In genomic region chr13:25881136-25881926, GRCh38 we compare ENCODE assay signal across 17 cellular contexts.
DNase-seq lines count a peak whose midpoint lies in the region; ATAC-seq and TF ChIP-seq lines count a peak whose summit lies in the region.
"Had no signal": no experiment of that assay in that cellular context is flagged by ENCODE, and none has a peak within 500 bp of the region (broad histone marks: within the 10 kb centered on the region; RNA-seq: fewer than 3 reads in every experiment).

No MANE protein-coding gene starts in this region.

- H4K20me1 ChIP-seq in BLaER1 = no peaks in the 10 kb centered on the region
- H4K20me1 ChIP-seq in GM23338 (replicated peaks; ENCODE audit: insufficient read depth) = no peaks in the 10 kb centered on the region

- H2AFZ ChIP-seq in GM23338 = no peak overlapping the region

- no peaks in the 10 kb centered on the region; the same call in 1 of the 2 replicates for H3K9me3 ChIP-seq in BLaER1
- H3K9me3 ChIP-seq: tibial artery had no signal

- H3K27ac ChIP-seq in BLaER1 = 0 out of 2 replicates have a peak overlapping the region, but pooled peaks have one; percentile 18
- H3K27ac ChIP-seq in GM23338 (ENCODE audit: low read depth) = peak overlapping the region; percentile 39
- H3K27ac ChIP-seq: tibial artery had no signal

- DNase-seq in GM23338 (ENCODE audit: low spot score) = no peak
- peak; percentile 83 for DNase-seq in astrocyte of the cerebellum (ENCODE audit: low read depth)
- no peak for DNase-seq in mesothelial cell of epicardium (ENCODE audit: low spot score in 2 of 2, unreplicated experiment in 2 of 2)
- DNase-seq in GM03348 (ENCODE audit: low spot score) = no peak
- no peak for DNase-seq in NCI-H69 (lab: John Stamatoyannopoulos, UW)
- DNase-seq in activated CD4-positive, alpha-beta T cell treated with anti-CD3 and anti-CD28 coated beads, Interleukin-2, amount 10 ng/mL, durations not matched to agents 24 days and 14 days = no peak
- DNase-seq: activated CD4-positive, CD25-positive, alpha-beta regulatory T cell; activated effector memory CD4-positive, alpha-beta T cell treated with anti-CD3 and anti-CD28 coated beads, Interleukin-2, amount 50 U/mL, for 16 hours; effector memory CD4-positive, alpha-beta T cell; hypothalamus; NCI-H2171; T-helper 2 cell; tibial artery had no signal

- H3K9ac ChIP-seq in BLaER1 = no peak overlapping the region

- in situ Hi-C loops in astrocyte of the cerebellum (cut with HindIII; ENCODE audit: low sequenced_read_pairs) = loop anchor here (10.0 kb wide), 1 partner anchor 63 kb away; no protein-coding TSS in a partner anchor

- ATAC-seq in GM23338 = no peak; the same call in 1 of the 3 replicates
- no peak for ATAC-seq in GM19467 (IDR thresholded peaks at IDR 0.05; ENCODE audit: unreplicated experiment)
- ATAC-seq: HCT116; stimulated activated effector memory CD8-positive, alpha-beta T cell treated with anti-CD3 and anti-CD28 coated beads, Interleukin-12 subunit alpha, Interleukin-12 subunit beta, amount 100 ng/mL, for 72 hours had no signal

- peak overlapping the region; percentile 61 for H3K4me2 ChIP-seq in BLaER1
- H3K4me2 ChIP-seq in GM23338 = no peak overlapping the region; the same call in 1 of the 2 replicates

- H3K79me2 ChIP-seq in GM23338 (replicated peaks; ENCODE audit: insufficient read depth) = no peaks in the 10 kb centered on the region

- H3K27me3 ChIP-seq in BLaER1 = no peaks in the 10 kb centered on the region
- H3K27me3 ChIP-seq in GM23338 (ENCODE audit: insufficient read depth) = no peaks in the 10 kb centered on the region

- intact Hi-C loops in activated CD4-positive, alpha-beta T cell treated with anti-CD3 and anti-CD28 coated beads, Interleukin-2, amount 10 ng/mL, durations not matched to agents 24 days and 14 days (cut with micrococcal nuclease) = no loop called here

- H3K27me3 Mint-ChIP-seq in GM23338 (ENCODE audit: insufficient read depth, low read depth, poor library complexity) (peaks cover 6% of the 10 kb centered on the region), mesothelial cell of epicardium (ENCODE audit: low read depth) (no peaks in the 10 kb centered on the region)
- H3K27me3 Mint-ChIP-seq in activated CD4-positive, alpha-beta T cell treated with anti-CD3 and anti-CD28 coated beads, Interleukin-2, amount 10 ng/mL, durations not matched to agents 24 days and 14 days = no peaks in the 10 kb centered on the region

- no peak overlapping the region for H3K4me3 ChIP-seq in BLaER1
- no peak overlapping the region for H3K4me3 ChIP-seq in GM23338
- no peak overlapping the region for H3K4me3 ChIP-seq in astrocyte of the cerebellum (ENCODE audit: low read depth, low read length)
- H3K4me3 ChIP-seq: tibial artery had no signal

- peaks cover 39% of the 10 kb centered on the region for H3K4me1 Mint-ChIP-seq in GM23338
- peaks cover 30% of the 10 kb centered on the region for H3K4me1 Mint-ChIP-seq in mesothelial cell of epicardium
- peaks cover 40% of the 10 kb centered on the region for H3K4me1 Mint-ChIP-seq in activated CD4-positive, alpha-beta T cell treated with anti-CD3 and anti-CD28 coated beads, Interleukin-2, amount 10 ng/mL, durations not matched to agents 24 days and 14 days
- H3K4me1 Mint-ChIP-seq: stimulated activated effector memory CD8-positive, alpha-beta T cell treated with anti-CD3 and anti-CD28 coated beads, Interleukin-12 subunit alpha, Interleukin-12 subunit beta, amount 100 ng/mL, for 72 hours had no signal

- H3K4me3 Mint-ChIP-seq in GM23338 (no peak overlapping the region), mesothelial cell of epicardium (peak overlapping the region; percentile 24)
- no peak overlapping the region for H3K4me3 Mint-ChIP-seq in activated CD4-positive, alpha-beta T cell treated with anti-CD3 and anti-CD28 coated beads, Interleukin-2, amount 10 ng/mL, durations not matched to agents 24 days and 14 days
- H3K4me3 Mint-ChIP-seq: stimulated activated effector memory CD8-positive, alpha-beta T cell treated with anti-CD3 and anti-CD28 coated beads, Interleukin-12 subunit alpha, Interleukin-12 subunit beta, amount 100 ng/mL, for 72 hours had no signal

- H3K27ac Mint-ChIP-seq in GM23338 (no peak overlapping the region), mesothelial cell of epicardium (peak overlapping the region; percentile 65)
- no peak overlapping the region for H3K27ac Mint-ChIP-seq in activated CD4-positive, alpha-beta T cell treated with anti-CD3 and anti-CD28 coated beads, Interleukin-2, amount 10 ng/mL, durations not matched to agents 24 days and 14 days
- H3K27ac Mint-ChIP-seq: stimulated activated effector memory CD8-positive, alpha-beta T cell treated with anti-CD3 and anti-CD28 coated beads, Interleukin-12 subunit alpha, Interleukin-12 subunit beta, amount 100 ng/mL, for 72 hours had no signal

- H3K9me2 ChIP-seq in GM23338 (ENCODE audit: insufficient read depth) = 0 out of 2 replicates have a peak, but pooled peaks cover 3% of the 10 kb centered on the region

- H3K36me3 ChIP-seq in BLaER1 (no peaks in the 10 kb centered on the region), GM23338 (ENCODE audit: insufficient read depth) (no peaks in the 10 kb centered on the region)
- H3K36me3 ChIP-seq: tibial artery had no signal

- no peaks in the 10 kb centered on the region for H3F3A ChIP-seq in GM23338 (replicated peaks; ENCODE audit: low read depth)

- H3K36me3 Mint-ChIP-seq in GM23338 (ENCODE audit: low read depth) (no peaks in the 10 kb centered on the region; the same call in 2 of the 3 replicates), mesothelial cell of epicardium (peaks cover 4% of the 10 kb centered on the region)
- no peaks in the 10 kb centered on the region for H3K36me3 Mint-ChIP-seq in activated CD4-positive, alpha-beta T cell treated with anti-CD3 and anti-CD28 coated beads, Interleukin-2, amount 10 ng/mL, durations not matched to agents 24 days and 14 days (ENCODE audit: low read depth)
- H3K36me3 Mint-ChIP-seq: stimulated activated effector memory CD8-positive, alpha-beta T cell treated with anti-CD3 and anti-CD28 coated beads, Interleukin-12 subunit alpha, Interleukin-12 subunit beta, amount 100 ng/mL, for 72 hours had no signal

- H3K4me1 ChIP-seq in BLaER1 (peaks cover 48% of the 10 kb centered on the region), GM23338 (ENCODE audit: insufficient read depth) (peaks cover 28% of the 10 kb centered on the region)

- H3K9me3 Mint-ChIP-seq in GM23338 (no peaks in the 10 kb centered on the region), mesothelial cell of epicardium (no peaks in the 10 kb centered on the region)
- no peaks in the 10 kb centered on the region for H3K9me3 Mint-ChIP-seq in activated CD4-positive, alpha-beta T cell treated with anti-CD3 and anti-CD28 coated beads, Interleukin-2, amount 10 ng/mL, durations not matched to agents 24 days and 14 days
- H3K9me3 Mint-ChIP-seq: stimulated activated effector memory CD8-positive, alpha-beta T cell treated with anti-CD3 and anti-CD28 coated beads, Interleukin-12 subunit alpha, Interleukin-12 subunit beta, amount 100 ng/mL, for 72 hours had no signal

- TF ChIP-seq CTCF in GM23338 (conservative IDR thresholded peaks at IDR 0.05; ENCODE audit: low read depth in 2 of 2) (no peak), astrocyte of the cerebellum (IDR thresholded peaks at IDR 0.05; ENCODE audit: low read depth, low read length, missing control alignments) (no peak), mesothelial cell of epicardium (IDR thresholded peaks at IDR 0.05; ENCODE audit: unreplicated experiment) (no peak)

TF ChIP-seq in GM23338, 12 proteins besides CTCF, POLR2A, EP300 and RAD21 (continues in another document):
- TF ChIP-seq REST (IDR thresholded peaks at IDR 0.05; ENCODE audit: unreplicated experiment) (no peak), ZNF114 (CRISPR knock-in tag; IDR thresholded peaks at IDR 0.05) (no peak), EZH2phosphoT487 (IDR thresholded peaks at IDR 0.05; ENCODE audit: unreplicated experiment) (no peak), CREB1 (CRISPR knock-in tag; IDR thresholded peaks at IDR 0.05; ENCODE audit: low read depth) (no peak), STAT1 (IDR thresholded peaks at IDR 0.05; ENCODE audit: unreplicated experiment) (no peak), EZH2 (IDR thresholded peaks at IDR 0.05; ENCODE audit: low read depth, unreplicated experiment) (no peak), POLR2AphosphoS5 (IDR thresholded peaks at IDR 0.05; ENCODE audit: low read depth) (no peak), ETS1 (IDR thresholded peaks at IDR 0.05) (no peak), NANOG (IDR thresholded peaks at IDR 0.05; ENCODE audit: borderline replicate concordance) (no peak)
